In genomic region chr9:127555830-127556820, GRCh38 we compare ENCODE assay signal across 7 cellular contexts. TPM values are rescaled to one million over a fixed set of nuclear protein-coding genes. Genes with fewer than 3 reads are reported as not detected.
DNase-seq lines count a peak whose midpoint lies in the region; ATAC-seq and TF ChIP-seq lines count a peak whose summit lies in the region.

No MANE protein-coding gene starts in this region.

- peak overlapping the region; percentile 16; the same call in 1 of the 2 replicates for H4K5ac ChIP-seq in IMR-90 (ENCODE audit: low read depth, low read length)

- H4K8ac ChIP-seq in IMR-90 (ENCODE audit: low read depth in 2 of 2, low read length in 2 of 2) (peak overlapping the region; percentile 69 to 77), mesenchymal stem cell (ENCODE audit: low read length) (peak overlapping the region; percentile 86)

- BruUV-seq in IMR-90 (replicated peaks; lab: Mats Ljungman, UMichigan), result no TSS peak

- H2BK15ac ChIP-seq in IMR-90 (ENCODE audit: low read depth, low read length) (peak overlapping the region; percentile 57; the same call in 2 of the 3 replicates), mesenchymal stem cell (ENCODE audit: low read depth, poor library complexity, severe bottlenecking) (peak overlapping the region; percentile 75)

- H3K36me3 Mint-ChIP-seq in stimulated activated effector memory CD8-positive, alpha-beta T cell treated with anti-CD3 and anti-CD28 coated beads, Interleukin-12 subunit alpha, Interleukin-12 subunit beta, amount 100 ng/mL, for 72 hours, result peaks cover 3% of the 10 kb centered on the region

- peak overlapping the region; percentile 80 for H2BK20ac ChIP-seq in IMR-90 (ENCODE audit: low read depth, low read length)

- H4K91ac ChIP-seq in IMR-90 (ENCODE audit: insufficient read depth, low read depth, low read length), result peak overlapping the region; percentile 89
- peak overlapping the region; percentile 36 for H4K91ac ChIP-seq in mesenchymal stem cell (ENCODE audit: low read length)

- peak overlapping the region; percentile 96 for H3K4ac ChIP-seq in IMR-90 (ENCODE audit: low read depth, low read length)
- H3K4ac ChIP-seq in mesenchymal stem cell (ENCODE audit: low read depth in 1 of 2, low read length in 2 of 2), result peak overlapping the region; percentile 60 to 93

- peak overlapping the region; percentile 92 for H3K23ac ChIP-seq in IMR-90 (ENCODE audit: low read depth, low read length)
- no peak overlapping the region for H3K23ac ChIP-seq in mesenchymal stem cell (ENCODE audit: low read length in 2 of 2)

- H3K18ac ChIP-seq in IMR-90 (ENCODE audit: low read depth, low read length), result peak overlapping the region; percentile 71; the same call in 1 of the 2 replicates
- H3K18ac ChIP-seq in mesenchymal stem cell (ENCODE audit: low read depth in 1 of 2, low read length in 2 of 2), result peak overlapping the region; percentile 14 to 89

- H3K56ac ChIP-seq in IMR-90 (ENCODE audit: extremely low read depth, insufficient read depth, low read length), result peak overlapping the region; percentile 82

- H3K79me1 ChIP-seq in IMR-90 (ENCODE audit: low read depth in 1 of 2, low read length in 2 of 2) (peaks cover 3 to 74% of the 10 kb centered on the region in 2 experiments; a peak in 3 of 4 replicates), mesenchymal stem cell (replicated peaks; ENCODE audit: low read length, poor library complexity, severe bottlenecking) (no peaks in the 10 kb centered on the region)

- intact Hi-C loops in IMR-90 (cut with micrococcal nuclease), result no loop called here

- H2AFZ ChIP-seq in IMR-90 (replicated peaks; ENCODE audit: low read length, poor library complexity) (peak overlapping the region; percentile 27), mesenchymal stem cell (ENCODE audit: low read depth, low read length) (no peak overlapping the region)

- H3K27ac Mint-ChIP-seq in stimulated activated effector memory CD8-positive, alpha-beta T cell treated with anti-CD3 and anti-CD28 coated beads, Interleukin-12 subunit alpha, Interleukin-12 subunit beta, amount 100 ng/mL, for 72 hours, result peak overlapping the region; percentile 92

- DNase-seq in IMR-90, result peak; percentile 96
- no peak for DNase-seq in coronary artery (ENCODE audit: low spot score)
- DNase-seq in mesenchymal stem cell, result peak; percentile 98
- DNase-seq in stimulated activated effector memory CD8-positive, alpha-beta T cell treated with anti-CD3 and anti-CD28 coated beads, Interleukin-12 subunit alpha, Interleukin-12 subunit beta, amount 100 ng/mL, for 72 hours (ENCODE audit: low spot score in 2 of 2), result peak; percentile 48 to 77
- no peak for DNase-seq in occipital lobe (lab: John Stamatoyannopoulos, UW)

- peak overlapping the region; percentile 74 for H2BK120ac ChIP-seq in IMR-90 (ENCODE audit: low read depth, low read length)
- H2BK120ac ChIP-seq in mesenchymal stem cell (ENCODE audit: low read depth, low read length), result peak overlapping the region; percentile 80

- H3K27ac ChIP-seq in IMR-90 (ENCODE audit: insufficient read depth, low read length), result peak overlapping the region; percentile 89
- peak overlapping the region; percentile 54 to 96 for H3K27ac ChIP-seq in coronary artery
- peak overlapping the region; percentile 92 for H3K27ac ChIP-seq in mesenchymal stem cell (ENCODE audit: low read length, poor library complexity, severe bottlenecking)

- H3K36me3 ChIP-seq in IMR-90 (ENCODE audit: control insufficient read depth, insufficient read depth, low read length), result peaks cover 41% of the 10 kb centered on the region
- H3K36me3 ChIP-seq in mesenchymal stem cell (ENCODE audit: control insufficient read depth in 1 of 2, insufficient read depth in 2 of 2, low read depth in 1 of 2, low read length in 2 of 2), result peaks cover 45 to 61% of the 10 kb centered on the region in 2 experiments

- H3K9me3 ChIP-seq in IMR-90 (ENCODE audit: control insufficient read depth, insufficient read depth, low read length), result no peaks in the 10 kb centered on the region
- H3K9me3 ChIP-seq in mesenchymal stem cell (ENCODE audit: control insufficient read depth, low read length), result no peaks in the 10 kb centered on the region

- peak overlapping the region; percentile 95 for H2AK5ac ChIP-seq in IMR-90 (ENCODE audit: low read depth, low read length)
- peak overlapping the region; percentile 51 for H2AK5ac ChIP-seq in mesenchymal stem cell (ENCODE audit: low read length, severe bottlenecking)

- no peaks in the 10 kb centered on the region for H3K27me3 ChIP-seq in IMR-90 (ENCODE audit: control insufficient read depth, insufficient read depth, low read length)
- H3K27me3 ChIP-seq in mesenchymal stem cell (ENCODE audit: control insufficient read depth in 1 of 2, insufficient read depth in 1 of 2, low read length in 2 of 2), result no peaks in the 10 kb centered on the region

- H3K9ac ChIP-seq in IMR-90 (ENCODE audit: low read depth, low read length) (peak overlapping the region; percentile 15; the same call in 1 of the 2 replicates), mesenchymal stem cell (ENCODE audit: low read length) (peak overlapping the region; percentile 82)

- peak overlapping the region; percentile 93 for H2AK9ac ChIP-seq in IMR-90 (replicated peaks; ENCODE audit: low read depth, low read length, poor library complexity)

- no peaks in the 10 kb centered on the region for H3K9me3 Mint-ChIP-seq in stimulated activated effector memory CD8-positive, alpha-beta T cell treated with anti-CD3 and anti-CD28 coated beads, Interleukin-12 subunit alpha, Interleukin-12 subunit beta, amount 100 ng/mL, for 72 hours

- peak overlapping the region; percentile 88 for H2BK5ac ChIP-seq in IMR-90 (ENCODE audit: low read depth, low read length, poor library complexity, severe bottlenecking)
- peak overlapping the region; percentile 54 for H2BK5ac ChIP-seq in mesenchymal stem cell (ENCODE audit: low read depth, low read length, poor library complexity, severe bottlenecking)

- H3K4me3 Mint-ChIP-seq in stimulated activated effector memory CD8-positive, alpha-beta T cell treated with anti-CD3 and anti-CD28 coated beads, Interleukin-12 subunit alpha, Interleukin-12 subunit beta, amount 100 ng/mL, for 72 hours, result peak overlapping the region; percentile 69

- POLR2A ChIA-PET in IMR-90 (lab: Charles Lee; ENCODE audit: unreplicated experiment), result interaction anchor here (0.6 kb wide), 2 partner anchors 19 to 810 kb away, joined by 3 to 23 read pairs; no protein-coding TSS in a partner anchor

- peak overlapping the region; percentile 9 for H3K4me2 ChIP-seq in IMR-90 (ENCODE audit: low read depth, low read length)
- peak overlapping the region; percentile 26 for H3K4me2 ChIP-seq in mesenchymal stem cell (ENCODE audit: low read length, poor library complexity, severe bottlenecking)

- peak overlapping the region; percentile 97 for H3K14ac ChIP-seq in IMR-90 (replicated peaks; ENCODE audit: low read depth, low read length)
- peak overlapping the region in 1 of 2 experiments; percentile 36 for H3K14ac ChIP-seq in mesenchymal stem cell (ENCODE audit: low read length in 2 of 2)

- TF ChIP-seq RAD21 in IMR-90 (IDR thresholded peaks at IDR 0.05; ENCODE audit: low read length), result no peak

- peaks cover 94% of the 10 kb centered on the region for H4K20me1 ChIP-seq in IMR-90 (ENCODE audit: insufficient read depth, low read length)

- H3K4me1 Mint-ChIP-seq in stimulated activated effector memory CD8-positive, alpha-beta T cell treated with anti-CD3 and anti-CD28 coated beads, Interleukin-12 subunit alpha, Interleukin-12 subunit beta, amount 100 ng/mL, for 72 hours, result peaks cover 64% of the 10 kb centered on the region

- peak overlapping the region; percentile 65 to 91 for H2BK12ac ChIP-seq in mesenchymal stem cell (ENCODE audit: low read length in 2 of 2)

- H3K9me1 ChIP-seq in IMR-90 (ENCODE audit: insufficient read depth, low read length), result peaks cover 42% of the 10 kb centered on the region

- ATAC-seq in IMR-90 (ENCODE audit: low read depth) (peak; percentile 79), HG02798 (IDR thresholded peaks at IDR 0.05; ENCODE audit: poor library complexity, unreplicated experiment) (no peak)
- peak; percentile 87 to 88 for ATAC-seq in activated CD4-positive, CD25-positive, alpha-beta regulatory T cell treated with anti-CD3 and anti-CD28 coated beads, Interleukin-2, amount 50 U/mL, for 24 hours
- peak; percentile 93 for ATAC-seq in stimulated activated effector memory CD8-positive, alpha-beta T cell treated with anti-CD3 and anti-CD28 coated beads, Interleukin-12 subunit alpha, Interleukin-12 subunit beta, amount 100 ng/mL, for 72 hours

- in situ Hi-C loops in IMR-90 (cut with MboI; ENCODE audit: low sequenced_read_pairs), result no loop called here

- H3K4me3 ChIP-seq in IMR-90 (ENCODE audit: insufficient read depth, low read depth, low read length) (no peak overlapping the region), coronary artery (peak overlapping the region; percentile 37), mesenchymal stem cell (ENCODE audit: insufficient read depth in 1 of 2, low read depth in 1 of 2, low read length in 2 of 2) (peak overlapping the region in 1 of 2 experiments; percentile 35)

- TF ChIP-seq POLR2A in IMR-90 (IDR thresholded peaks at IDR 0.05; ENCODE audit: low read depth, low read length), result peak; percentile 59; the same call in 1 of the 2 replicates

- dilution Hi-C loops in IMR-90 (cut with HindIII; ENCODE audit: low sequenced_read_pairs, unreplicated experiment), result no loop called here

- TF ChIP-seq CTCF in IMR-90 (conservative IDR thresholded peaks at IDR 0.05; ENCODE audit: low read depth, low read length) (no peak), coronary artery (IDR thresholded peaks at IDR 0.05) (no peak)

- peaks cover 68% of the 10 kb centered on the region for H3K4me1 ChIP-seq in IMR-90 (ENCODE audit: control insufficient read depth, insufficient read depth, low read length)
- H3K4me1 ChIP-seq in mesenchymal stem cell (ENCODE audit: control insufficient read depth, insufficient read depth, low read depth, low read length), result peaks cover 76% of the 10 kb centered on the region

- no CpG with 5 or more reads among the region's 13 CpGs for WGBS in IMR-90 (ENCODE audit: extremely low coverage in 2 of 2, insufficient read length in 1 of 2), 2 experiments
- 25% methylated on average over 12 of the region's 13 CpGs for WGBS in mesenchymal stem cell

- CTCF ChIA-PET in IMR-90 (lab: Yijun Ruan, JAX), result interaction anchor here (1.0 kb wide), 1 partner anchor 30 kb away, joined by 3 read pairs; no protein-coding TSS in a partner anchor

TF ChIP-seq in IMR-90, 13 proteins besides CTCF, POLR2A, EP300 and RAD21 (continues in another document):
- TF ChIP-seq CHD1 (IDR thresholded peaks at IDR 0.05; ENCODE audit: low read depth, low read length), result no peak
- peak; percentile 15; the same call in 1 of the 2 replicates for TF ChIP-seq SMC3 (IDR thresholded peaks at IDR 0.05; ENCODE audit: low read depth, low read length)
- TF ChIP-seq BHLHE40 (IDR thresholded peaks at IDR 0.05; ENCODE audit: low read depth, low read length), result peak; percentile 86
- no peak for TF ChIP-seq NFE2L2 (IDR thresholded peaks at IDR 0.05; ENCODE audit: low read depth, low read length)
- TF ChIP-seq CEBPB (IDR thresholded peaks at IDR 0.05; ENCODE audit: low read depth, low read length), result no peak

RNA-seq across cellular contexts. Expression of gene STXBP1, which starts 56.0 kb away (rescaled TPM):
- total RNA-seq in IMR-90 (2012; rRNA removed), result 15.8 and 18.9 TPM in 2 replicates
- 21.7 and 22.6 TPM in 2 replicates for polyA plus RNA-seq in IMR-90 (2012; rRNA removed)
- polyA plus RNA-seq in IMR-90 (2012; cell fraction: cytosol; rRNA removed), result 17.5 and 24.5 TPM in 2 replicates
- polyA plus RNA-seq in IMR-90 (2012; cell fraction: nucleus; rRNA removed; ENCODE audit: low replicate concordance), result 26.3 and 44.5 TPM in 2 replicates
- polyA plus RNA-seq in mesenchymal stem cell (2013, experiment 1 of 2), result 41.1 TPM
- 40.3 TPM for polyA plus RNA-seq in mesenchymal stem cell (2013, experiment 2 of 2)
- total RNA-seq in occipital lobe, result 78.5 TPM

Comparison
In these comparisons a context has a peak if more than half of its experiments do, and no peak if none do; other contexts are left out.
1. DNase-seq: peak in IMR-90 (single experiment), mesenchymal stem cell (single experiment) and stimulated activated effector memory CD8-positive, alpha-beta T cell treated with anti-CD3 and anti-CD28 coated beads, Interleukin-12 subunit alpha, Interleukin-12 subunit beta, amount 100 ng/mL, for 72 hours (2 of 2); none in coronary artery (single experiment) and occipital lobe (single experiment).
2. Peak in every context shown above with its lines, with median percentiles within 50 percentile points of each other: H3K27ac ChIP-seq.